15 cellular contexts compared by ENCODE assay signal in the genomic region with DNA sequence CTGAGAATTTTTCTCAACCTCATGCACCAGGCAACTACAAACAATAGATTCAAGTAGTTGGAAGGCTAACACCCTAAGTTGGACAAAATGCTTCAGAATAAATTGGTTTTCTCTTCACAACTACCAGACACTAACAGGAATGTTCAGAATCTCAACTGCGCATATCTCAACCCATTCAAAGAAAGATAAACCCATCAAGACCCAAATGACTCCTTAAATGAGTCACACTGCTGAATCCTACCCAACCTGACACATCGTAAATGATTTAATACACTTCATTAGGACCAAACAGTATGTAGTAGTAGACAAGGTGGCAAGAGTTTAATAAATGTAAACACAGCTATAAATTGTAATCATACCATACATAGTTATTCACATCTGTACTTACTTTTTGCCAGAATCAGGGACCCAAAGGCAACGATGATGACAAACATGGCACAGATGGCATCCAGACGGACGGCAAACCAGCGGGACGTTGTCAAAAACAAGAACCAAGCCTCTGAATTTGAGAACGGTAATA.
"Had no signal": no experiment of that assay in that cellular context is flagged by ENCODE, and none has a peak within 500 bp of the region (broad histone marks: within the 10 kb centered on the region; RNA-seq: fewer than 3 reads in every experiment).

No MANE protein-coding gene starts in this region.

- H3K27ac Mint-ChIP-seq: activated CD4-positive, alpha-beta memory T cell treated with anti-CD3 and anti-CD28 coated beads, Interleukin-2, amount 10 ng/mL, durations not matched to agents 7 days and 5 days; activated T-cell treated with anti-CD3 and anti-CD28 coated beads, Interleukin-2, amount 50 U/mL, for 24 hours; immature natural killer cell; T-helper 17 cell; WTC11 had no signal

- ATAC-seq: gastrocnemius medialis; heart left ventricle; sciatic nerve; stimulated activated naive CD8-positive, alpha-beta T cell treated with anti-CD3 and anti-CD28 coated beads, Interleukin-15, Interleukin-2, amounts not matched to agents 100 U/mL and 50 U/mL, for 24 hours; T-helper 17 cell; WTC11 had no signal

- H3K36me3 ChIP-seq: gastrocnemius medialis had no signal

- H3K27me3 ChIP-seq: esophagus muscularis mucosa, gastrocnemius medialis, heart left ventricle had no signal

- H3K4me1 ChIP-seq: esophagus muscularis mucosa, gastrocnemius medialis, heart left ventricle had no signal

- H3K9me3 Mint-ChIP-seq: activated CD4-positive, alpha-beta memory T cell treated with anti-CD3 and anti-CD28 coated beads, Interleukin-2, amount 10 ng/mL, durations not matched to agents 7 days and 5 days; activated T-cell treated with anti-CD3 and anti-CD28 coated beads, Interleukin-2, amount 50 U/mL, for 24 hours; immature natural killer cell had no signal

- DNase-seq: activated CD4-positive, alpha-beta memory T cell treated with anti-CD3 and anti-CD28 coated beads, Interleukin-2, amount 10 ng/mL, durations not matched to agents 7 days and 5 days; activated CD4-positive, alpha-beta T cell treated with anti-CD3 and anti-CD28 coated beads for 4 hours; activated naive CD4-positive, alpha-beta T cell treated with anti-CD3 and anti-CD28 coated beads, Interleukin-2, amount 50 U/mL, for 16 hours; activated T-cell treated with anti-CD3 and anti-CD28 coated beads, Interleukin-2, amount 50 U/mL, for 24 hours; cortex of kidney; effector CD4-positive, alpha-beta T cell; gastrocnemius medialis; heart left ventricle; immature natural killer cell; stimulated activated naive CD8-positive, alpha-beta T cell treated with anti-CD3 and anti-CD28 coated beads, Interleukin-15, Interleukin-2, amounts not matched to agents 100 U/mL and 50 U/mL, for 24 hours; T-helper 17 cell; trophoblast cell had no signal

- H3K9me3 ChIP-seq: esophagus muscularis mucosa, gastrocnemius medialis, heart left ventricle had no signal

- H3K4me1 Mint-ChIP-seq: activated CD4-positive, alpha-beta memory T cell treated with anti-CD3 and anti-CD28 coated beads, Interleukin-2, amount 10 ng/mL, durations not matched to agents 7 days and 5 days; immature natural killer cell; T-helper 17 cell; WTC11 had no signal

- H3K27ac ChIP-seq: esophagus muscularis mucosa, gastrocnemius medialis, heart left ventricle had no signal

- H3K4me3 Mint-ChIP-seq: activated CD4-positive, alpha-beta memory T cell treated with anti-CD3 and anti-CD28 coated beads, Interleukin-2, amount 10 ng/mL, durations not matched to agents 7 days and 5 days; activated T-cell treated with anti-CD3 and anti-CD28 coated beads, Interleukin-2, amount 50 U/mL, for 24 hours; immature natural killer cell; T-helper 17 cell; WTC11 had no signal

- H3K4me3 ChIP-seq: esophagus muscularis mucosa, gastrocnemius medialis, heart left ventricle had no signal

- H3K27me3 Mint-ChIP-seq: activated CD4-positive, alpha-beta memory T cell treated with anti-CD3 and anti-CD28 coated beads, Interleukin-2, amount 10 ng/mL, durations not matched to agents 7 days and 5 days; activated T-cell treated with anti-CD3 and anti-CD28 coated beads, Interleukin-2, amount 50 U/mL, for 24 hours; T-helper 17 cell had no signal
